8 cellular contexts compared by ENCODE assay signal in genomic region chr10:88553116-88553752, GRCh38. TPM values are rescaled to one million over a fixed set of nuclear protein-coding genes. Genes with fewer than 3 reads are reported as not detected.
DNase-seq lines count a peak whose midpoint lies in the region; ATAC-seq lines count a peak whose summit lies in the region.

No MANE protein-coding gene starts in this region.

- POLR2A ChIA-PET in activated CD4-positive, alpha-beta memory T cell treated with anti-CD3 and anti-CD28 coated beads for 36 hours (lab: Charles Lee) = no interaction called here
- POLR2A ChIA-PET in naive thymus-derived CD8-positive, alpha-beta T cell (lab: Charles Lee) = interaction anchor here (1.3 kb wide), 1 partner anchor 692 kb away, joined by 3 read pairs; no protein-coding TSS in a partner anchor

- intact Hi-C loops in activated CD4-positive, alpha-beta memory T cell treated with anti-CD3 and anti-CD28 coated beads for 36 hours (cut with micrococcal nuclease) = loop anchor here (2.0 to 10.0 kb wide), 4 partner anchors 151 to 896 kb away; partner anchors contain the start of gene PAPSS2

- H3K4me1 Mint-ChIP-seq in activated CD4-positive, alpha-beta memory T cell treated with anti-CD3 and anti-CD28 coated beads for 36 hours (ENCODE audit: low read depth) = no peaks in the 10 kb centered on the region
- no peaks in the 10 kb centered on the region for H3K4me1 Mint-ChIP-seq in naive thymus-derived CD8-positive, alpha-beta T cell

- no peaks in the 10 kb centered on the region for H3K9me3 Mint-ChIP-seq in activated CD4-positive, alpha-beta memory T cell treated with anti-CD3 and anti-CD28 coated beads for 36 hours
- no peaks in the 10 kb centered on the region for H3K9me3 Mint-ChIP-seq in naive thymus-derived CD8-positive, alpha-beta T cell

- no peak overlapping the region for H3K4me3 Mint-ChIP-seq in activated CD4-positive, alpha-beta memory T cell treated with anti-CD3 and anti-CD28 coated beads for 36 hours
- no peak overlapping the region for H3K4me3 Mint-ChIP-seq in naive thymus-derived CD8-positive, alpha-beta T cell

- H3K27me3 Mint-ChIP-seq in activated CD4-positive, alpha-beta memory T cell treated with anti-CD3 and anti-CD28 coated beads for 36 hours = no peaks in the 10 kb centered on the region
- no peaks in the 10 kb centered on the region for H3K27me3 Mint-ChIP-seq in naive thymus-derived CD8-positive, alpha-beta T cell

- DNase-seq in AML-193 (lab: John Stamatoyannopoulos, UW) (peak; percentile 81 to 85), NCI-H460 (ENCODE audit: extremely low read depth, low read depth) (peak; percentile 60), fibroblast of gingiva (ENCODE audit: low read depth) (peak; percentile 83)
- DNase-seq in activated CD4-positive, alpha-beta memory T cell treated with anti-CD3 and anti-CD28 coated beads for 36 hours = peak; percentile 49
- DNase-seq in naive thymus-derived CD8-positive, alpha-beta T cell = peak; percentile 5 to 65 (median 35)

- H3K27ac Mint-ChIP-seq in activated CD4-positive, alpha-beta memory T cell treated with anti-CD3 and anti-CD28 coated beads for 36 hours = no peak overlapping the region
- H3K27ac Mint-ChIP-seq in naive thymus-derived CD8-positive, alpha-beta T cell = no peak overlapping the region

- CTCF ChIA-PET in activated CD4-positive, alpha-beta memory T cell treated with anti-CD3 and anti-CD28 coated beads for 36 hours (lab: Charles Lee) = interaction anchor here (0.6 to 4.3 kb wide), 13 partner anchors 10 to 735 kb away, joined by 3 to 25 read pairs (median 3); partner anchors contain the start of genes ATAD1, KLLN, PTEN and RNLS

- peak; percentile 75 for ATAC-seq in GM18502 (IDR thresholded peaks at IDR 0.05; ENCODE audit: poor library complexity, unreplicated experiment)
- peak; percentile 86 for ATAC-seq in HG03066 (IDR thresholded peaks at IDR 0.05; ENCODE audit: low read depth, unreplicated experiment)
- ATAC-seq in naive thymus-derived CD8-positive, alpha-beta T cell = peak; percentile 80
- ATAC-seq in GM19452 (IDR thresholded peaks at IDR 0.05; ENCODE audit: unreplicated experiment) = no peak

- no peaks in the 10 kb centered on the region for H3K36me3 Mint-ChIP-seq in activated CD4-positive, alpha-beta memory T cell treated with anti-CD3 and anti-CD28 coated beads for 36 hours
- no peaks in the 10 kb centered on the region for H3K36me3 Mint-ChIP-seq in naive thymus-derived CD8-positive, alpha-beta T cell

RNA-seq across cellular contexts. Expression of gene RNLS, which starts 29.9 kb away (rescaled TPM):
- total RNA-seq in NCI-H460 (2014; rRNA removed; shearing (Covaris generic)) = 0.45 TPM in 1 of 2 replicates, not detected in the other
- not detected in 2 replicates for polyA plus RNA-seq in NCI-H460 (2014; cell fraction: nucleus; rRNA removed)
- 1 to 10 TPM; 4.0 to 4.7 TPM for total RNA-seq in activated CD4-positive, alpha-beta memory T cell treated with anti-CD3 and anti-CD28 coated beads for 36 hours
- 1 to 10 TPM; 2.2 to 3.1 TPM for total RNA-seq in naive thymus-derived CD8-positive, alpha-beta T cell
- 1 to 10 TPM; 2.6 to 3.8 (median 3.7) TPM for polyA plus RNA-seq in naive thymus-derived CD8-positive, alpha-beta T cell

RNA-seq across cellular contexts. Expression of gene LIPJ, which starts 33.3 kb away (rescaled TPM):
- total RNA-seq in NCI-H460 (2014; rRNA removed; shearing (Covaris generic)) = not detected in 2 replicates
- not detected in 2 replicates for polyA plus RNA-seq in NCI-H460 (2014; cell fraction: nucleus; rRNA removed)
- not detected for total RNA-seq in activated CD4-positive, alpha-beta memory T cell treated with anti-CD3 and anti-CD28 coated beads for 36 hours
- under 1 TPM; 0.18 to 0.22 TPM for total RNA-seq in naive thymus-derived CD8-positive, alpha-beta T cell
- polyA plus RNA-seq in naive thymus-derived CD8-positive, alpha-beta T cell = not detected
